ENCODE assay signal across 26 cellular contexts in genomic region chr12:78494911-78495310, GRCh38.
A peak's percentile ranks its signal among the peaks of the same experiment; 100 is the strongest.
DNase-seq lines count a peak whose midpoint lies in the region; ATAC-seq, FAIRE-seq and TF ChIP-seq lines count a peak whose summit lies in the region.
"Had no signal": no experiment of that assay in that cellular context is flagged by ENCODE, and none has a peak within 500 bp of the region (broad histone marks: within the 10 kb centered on the region; RNA-seq: fewer than 3 reads in every experiment).

No MANE protein-coding gene starts in this region.

- no peak overlapping the region for H3K27ac Mint-ChIP-seq in astrocyte (ENCODE audit: unreplicated experiment)
- H3K27ac Mint-ChIP-seq in GM23338 = no peak overlapping the region
- H3K27ac Mint-ChIP-seq: activated naive CD8-positive, alpha-beta T cell treated with anti-CD3 and anti-CD28 coated beads, Interleukin-2, amount 50 U/mL, for 24 hours; memory B cell; naive thymus-derived CD8-positive, alpha-beta T cell; type B pancreatic cell had no signal

- H3K4me3 Mint-ChIP-seq in astrocyte (ENCODE audit: unreplicated experiment) (no peak overlapping the region), GM23338 (no peak overlapping the region)
- H3K4me3 Mint-ChIP-seq: activated naive CD8-positive, alpha-beta T cell treated with anti-CD3 and anti-CD28 coated beads, Interleukin-2, amount 50 U/mL, for 24 hours; memory B cell; naive thymus-derived CD8-positive, alpha-beta T cell; type B pancreatic cell had no signal

- H3K9me3 Mint-ChIP-seq in astrocyte (ENCODE audit: unreplicated experiment) (peaks cover 4% of the 10 kb centered on the region), GM23338 (peaks cover 4% of the 10 kb centered on the region; the same call in 1 of the 3 replicates)
- H3K9me3 Mint-ChIP-seq: type B pancreatic cell had no signal

- H3K27ac ChIP-seq in GM23248 (no peak overlapping the region), astrocyte (ENCODE audit: low read depth, low read length) (no peak overlapping the region), fibroblast of lung (ENCODE audit: insufficient read depth, low read length) (no peak overlapping the region), GM23338 (ENCODE audit: low read depth) (no peak overlapping the region)
- H3K27ac ChIP-seq: BLaER1 treated with 17β-estradiol and CSF1 and Interleukin-3, amounts not matched to agents 10 nM and 100 nM; parathyroid adenoma; sigmoid colon had no signal

- peak; percentile 38 for DNase-seq in GM23248
- DNase-seq in astrocyte (ENCODE audit: low read depth) = peak; percentile 40
- DNase-seq in fibroblast of lung (ENCODE audit: low read depth in 2 of 2) = peak; percentile 25 to 56
- DNase-seq in skeletal muscle cell (ENCODE audit: low read depth) = peak; percentile 0
- DNase-seq in NOMO-1 treated with dmso at 0.1 percent for 144 hours (lab: John Stamatoyannopoulos, UW; ENCODE audit: unreplicated experiment) = no peak
- no peak for DNase-seq in urothelium cell line (ENCODE audit: low spot score)
- no peak for DNase-seq in GM23338 (ENCODE audit: low spot score)
- DNase-seq: activated CD4-positive, alpha-beta T cell treated with anti-CD3 and anti-CD28 coated beads for 48 hours; activated naive CD8-positive, alpha-beta T cell treated with anti-CD3 and anti-CD28 coated beads, Interleukin-2, amount 50 U/mL, for 24 hours; central memory CD4-positive, alpha-beta T cell; naive thymus-derived CD8-positive, alpha-beta T cell; NCI-H187 treated with DMSO at 0.1 percent for 48 hours; NCI-H446; RPMI8226; sigmoid colon; stimulated activated CD4-positive, alpha-beta T cell treated with anti-CD3 and anti-CD28 coated beads, Interleukin-2, amount 100 ng/mL, for 24 hours; stimulated activated naive CD8-positive, alpha-beta T cell treated with anti-CD3 and anti-CD28 coated beads, Interleukin-15, Interleukin-2, amounts not matched to agents 100 U/mL and 50 U/mL, for 24 hours; SW 1271 had no signal

- H3F3A ChIP-seq in GM23248 (ENCODE audit: insufficient read depth) (no peaks in the 10 kb centered on the region), GM23338 (replicated peaks; ENCODE audit: low read depth) (no peaks in the 10 kb centered on the region)

- H3K4me3 ChIP-seq in GM23248 (no peak overlapping the region), astrocyte (ENCODE audit: insufficient read depth, low read depth, low read length) (no peak overlapping the region), fibroblast of lung (replicated peaks in 1 of 4; ENCODE audit: control extremely low read depth in 1 of 4, insufficient read depth in 1 of 4, low read depth in 3 of 4, low read length in 4 of 4) (no peak overlapping the region), skeletal muscle cell (ENCODE audit: low read depth, low read length) (no peak overlapping the region), GM23338 (no peak overlapping the region)
- H3K4me3 ChIP-seq: BLaER1 treated with 17β-estradiol and CSF1 and Interleukin-3, amounts not matched to agents 10 nM and 100 nM; GM12878; sigmoid colon had no signal

- H3K79me2 ChIP-seq in GM23248 (ENCODE audit: insufficient read depth) (no peaks in the 10 kb centered on the region), astrocyte (ENCODE audit: insufficient read depth, low read length) (no peaks in the 10 kb centered on the region), fibroblast of lung (ENCODE audit: control insufficient read depth, insufficient read depth, low read length) (no peaks in the 10 kb centered on the region), GM23338 (replicated peaks; ENCODE audit: insufficient read depth) (no peaks in the 10 kb centered on the region)
- H3K79me2 ChIP-seq: parathyroid adenoma had no signal

- H3K36me3 ChIP-seq in GM23248 (ENCODE audit: low read depth) (no peaks in the 10 kb centered on the region), astrocyte (ENCODE audit: insufficient read depth, low read length) (no peaks in the 10 kb centered on the region), fibroblast of lung (ENCODE audit: control insufficient read depth, insufficient read depth, low read length) (no peaks in the 10 kb centered on the region), GM23338 (ENCODE audit: insufficient read depth) (no peaks in the 10 kb centered on the region)
- H3K36me3 ChIP-seq: BLaER1 treated with 17β-estradiol and CSF1 and Interleukin-3, amounts not matched to agents 10 nM and 100 nM; sigmoid colon had no signal

- H3K4me2 ChIP-seq in GM23248 (ENCODE audit: unreplicated experiment) = no peak overlapping the region
- H3K4me2 ChIP-seq in astrocyte (ENCODE audit: low read length) = no peak overlapping the region
- H3K4me2 ChIP-seq in fibroblast of lung (ENCODE audit: extremely low read depth, insufficient read depth, low read length) = no peak overlapping the region
- H3K4me2 ChIP-seq in GM23338 = no peak overlapping the region
- H3K4me2 ChIP-seq: BLaER1 treated with 17β-estradiol and CSF1 and Interleukin-3, amounts not matched to agents 10 nM and 100 nM had no signal

- H3K9me3 ChIP-seq in GM23248 (ENCODE audit: low read depth) = no peaks in the 10 kb centered on the region
- no peaks in the 10 kb centered on the region for H3K9me3 ChIP-seq in astrocyte (ENCODE audit: insufficient read depth, low read depth, low read length)
- no peaks in the 10 kb centered on the region for H3K9me3 ChIP-seq in fibroblast of lung (ENCODE audit: control insufficient read depth, insufficient read depth, low read depth, low read length)
- H3K9me3 ChIP-seq: BLaER1 treated with 17β-estradiol and CSF1 and Interleukin-3, amounts not matched to agents 10 nM and 100 nM; sigmoid colon had no signal

- H3K4me1 ChIP-seq in GM23248 (ENCODE audit: insufficient read depth) (peaks cover 6% of the 10 kb centered on the region; the same call in 1 of the 2 replicates), astrocyte (ENCODE audit: insufficient read depth, low read length) (no peaks in the 10 kb centered on the region), fibroblast of lung (ENCODE audit: control insufficient read depth, extremely low read depth, insufficient read depth, low read length) (no peaks in the 10 kb centered on the region), GM23338 (ENCODE audit: insufficient read depth) (no peaks in the 10 kb centered on the region)
- H3K4me1 ChIP-seq: BLaER1 treated with 17β-estradiol and CSF1 and Interleukin-3, amounts not matched to agents 10 nM and 100 nM; parathyroid adenoma had no signal

- no peaks in the 10 kb centered on the region for H3K36me3 Mint-ChIP-seq in astrocyte (ENCODE audit: low read depth, unreplicated experiment)
- no peaks in the 10 kb centered on the region for H3K36me3 Mint-ChIP-seq in GM23338 (ENCODE audit: low read depth)
- H3K36me3 Mint-ChIP-seq: memory B cell; naive thymus-derived CD8-positive, alpha-beta T cell; type B pancreatic cell had no signal

- H4K20me1 ChIP-seq in GM23248 (ENCODE audit: insufficient read depth) (no peaks in the 10 kb centered on the region), astrocyte (ENCODE audit: insufficient read depth, low read length) (no peaks in the 10 kb centered on the region), fibroblast of lung (ENCODE audit: control insufficient read depth, extremely low read depth, insufficient read depth, low read length) (no peaks in the 10 kb centered on the region), GM23338 (replicated peaks; ENCODE audit: insufficient read depth) (no peaks in the 10 kb centered on the region)
- H4K20me1 ChIP-seq: BLaER1 treated with 17β-estradiol and CSF1 and Interleukin-3, amounts not matched to agents 10 nM and 100 nM had no signal

- ATAC-seq in GM23338 = no peak
- ATAC-seq: activated naive CD8-positive, alpha-beta T cell treated with anti-CD3 and anti-CD28 coated beads, Interleukin-2, amount 50 U/mL, for 24 hours; GM12878; naive thymus-derived CD8-positive, alpha-beta T cell; stimulated activated naive CD8-positive, alpha-beta T cell treated with anti-CD3 and anti-CD28 coated beads, Interleukin-15, Interleukin-2, amounts not matched to agents 100 U/mL and 50 U/mL, for 24 hours had no signal

- no peaks in the 10 kb centered on the region for H3K9me2 ChIP-seq in GM23248 (ENCODE audit: insufficient read depth)
- no peaks in the 10 kb centered on the region for H3K9me2 ChIP-seq in GM23338 (ENCODE audit: insufficient read depth)

- H3K27me3 ChIP-seq in GM23248 (replicated peaks; ENCODE audit: insufficient read depth) = no peaks in the 10 kb centered on the region
- no peaks in the 10 kb centered on the region for H3K27me3 ChIP-seq in astrocyte (ENCODE audit: insufficient read depth, low read length)
- no peaks in the 10 kb centered on the region for H3K27me3 ChIP-seq in fibroblast of lung (ENCODE audit: control insufficient read depth, insufficient read depth, low read length)
- H3K27me3 ChIP-seq in GM23338 (ENCODE audit: insufficient read depth) = no peaks in the 10 kb centered on the region
- H3K27me3 ChIP-seq: BLaER1 treated with 17β-estradiol and CSF1 and Interleukin-3, amounts not matched to agents 10 nM and 100 nM; sigmoid colon had no signal

- H2AFZ ChIP-seq in GM23248 (peak overlapping the region; percentile 29; the same call in 1 of the 2 replicates), astrocyte (ENCODE audit: low read depth, low read length) (no peak overlapping the region), fibroblast of lung (ENCODE audit: low read length) (no peak overlapping the region), GM23338 (no peak overlapping the region)
- H2AFZ ChIP-seq: parathyroid adenoma had no signal

- H3K4me1 Mint-ChIP-seq in astrocyte (ENCODE audit: low read depth, unreplicated experiment) (peaks cover 1% of the 10 kb centered on the region), GM23338 (no peaks in the 10 kb centered on the region)
- H3K4me1 Mint-ChIP-seq: activated naive CD8-positive, alpha-beta T cell treated with anti-CD3 and anti-CD28 coated beads, Interleukin-2, amount 50 U/mL, for 24 hours; memory B cell; naive thymus-derived CD8-positive, alpha-beta T cell had no signal

- no peak for TF ChIP-seq CTCF in astrocyte (IDR thresholded peaks at IDR 0.05; ENCODE audit: insufficient read depth, low read depth, low read length)
- no peak for TF ChIP-seq CTCF in fibroblast of lung (conservative IDR thresholded peaks at IDR 0.05 in 1 of 2, IDR thresholded peaks at IDR 0.05 in 1 of 2; ENCODE audit: low read depth in 1 of 2, low read length in 2 of 2)
- TF ChIP-seq CTCF in GM23338 (conservative IDR thresholded peaks at IDR 0.05; ENCODE audit: low read depth in 2 of 2) = no peak

- WGBS in GM23248 (ENCODE audit: low coverage in 1 of 2, low lambda C conversion rate in 2 of 2, missing lambda C conversion rate in 2 of 2), 2 experiments = 77 to 82% methylated on average over 1 of the region's 1 CpG

- no peak for FAIRE-seq in astrocyte (lab: Jason Lieb, UNC)
- FAIRE-seq in urothelium cell line (lab: Jason Lieb, UNC) = no peak
- FAIRE-seq: D721Med, G401.6, GM12878, TTC549 had no signal

- no peak overlapping the region for H3K9ac ChIP-seq in GM23248
- H3K9ac ChIP-seq in astrocyte (ENCODE audit: low read length) = no peak overlapping the region
- no peak overlapping the region for H3K9ac ChIP-seq in fibroblast of lung (ENCODE audit: insufficient read depth, low read length)
- H3K9ac ChIP-seq: BLaER1 treated with 17β-estradiol and CSF1 and Interleukin-3, amounts not matched to agents 10 nM and 100 nM; parathyroid adenoma had no signal

- in situ Hi-C loops in GM23248 (cut with MboI) = no loop called here

- H3K27me3 Mint-ChIP-seq in astrocyte (ENCODE audit: low read depth, unreplicated experiment) (no peaks in the 10 kb centered on the region), GM23338 (ENCODE audit: insufficient read depth, low read depth, poor library complexity) (no peaks in the 10 kb centered on the region)
- H3K27me3 Mint-ChIP-seq: activated naive CD8-positive, alpha-beta T cell treated with anti-CD3 and anti-CD28 coated beads, Interleukin-2, amount 50 U/mL, for 24 hours; memory B cell; naive thymus-derived CD8-positive, alpha-beta T cell; type B pancreatic cell had no signal

Comparison
In these comparisons a context has a peak if more than half of its experiments do, and no peak if none do; other contexts are left out.
1. DNase-seq: peak in GM23248 (single experiment), astrocyte (single experiment), fibroblast of lung (2 of 2) and skeletal muscle cell (single experiment); none in NOMO-1 treated with dmso at 0.1 percent for 144 hours (single experiment), urothelium cell line (single experiment) and GM23338 (single experiment).